Comparison of ENCODE assay signal across 27 cellular contexts in the genomic region with DNA sequence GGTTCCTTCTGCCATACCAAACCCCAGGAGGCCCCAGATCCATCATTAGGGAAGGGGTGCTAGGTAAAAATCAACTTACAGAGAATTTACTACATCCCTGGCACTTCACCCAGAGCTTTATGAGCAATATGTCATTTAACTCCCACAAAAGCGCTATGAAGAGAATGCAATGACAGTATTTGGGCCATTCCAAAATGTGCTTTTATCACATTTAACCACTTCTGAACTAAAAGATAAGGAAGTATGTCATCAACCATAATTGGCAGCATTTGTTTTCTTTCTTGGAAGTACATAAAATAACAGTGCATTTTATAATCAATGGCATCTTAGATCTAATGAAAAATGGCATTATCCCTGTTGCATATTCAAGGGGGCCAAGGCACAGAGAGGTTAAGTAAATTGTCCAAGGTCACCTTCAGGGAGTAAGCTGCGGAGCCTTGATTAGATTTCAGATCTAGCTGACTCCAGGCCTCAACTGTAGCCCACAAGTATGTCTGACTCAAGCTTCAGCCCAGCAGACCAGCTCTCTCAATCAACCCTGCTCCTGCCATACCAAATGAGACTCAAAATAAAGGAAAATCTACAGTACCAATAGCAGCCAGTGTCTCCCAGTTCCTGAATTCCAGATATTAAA. TPM values are rescaled to one million over a fixed set of nuclear protein-coding genes. Genes with fewer than 3 reads are reported as not detected.
A peak's percentile ranks its signal among the peaks of the same experiment; 100 is the strongest.
DNase-seq lines count a peak whose midpoint lies in the region; FAIRE-seq and TF ChIP-seq lines count a peak whose summit lies in the region.
"Had no signal": no experiment of that assay in that cellular context is flagged by ENCODE, and none has a peak within 500 bp of the region (broad histone marks: within the 10 kb centered on the region; RNA-seq: fewer than 3 reads in every experiment).

No MANE protein-coding gene starts in this region.

- DNase-seq in LHCN-M2 (ENCODE audit: low read depth) = peak; percentile 30
- peak; percentile 54 for DNase-seq in adipocyte (ENCODE audit: low read depth)
- peak; percentile 45 for DNase-seq in fibroblast of pulmonary artery (ENCODE audit: low read depth)
- DNase-seq in substantia nigra (lab: John Stamatoyannopoulos, UW) = no peak
- no peak for DNase-seq in urothelium cell line (ENCODE audit: low spot score)
- no peak for DNase-seq in NCI-H774 (lab: John Stamatoyannopoulos, UW)
- no peak for DNase-seq in uterus
- DNase-seq: activated CD4-positive, alpha-beta T cell treated with anti-CD3 and anti-CD28 coated beads for 4 hours; activated T-cell treated with anti-CD3 and anti-CD28 coated beads, Interleukin-2, amount 50 U/mL, for 4 hours; cortex of kidney; HCEC 1CT; heart left ventricle; left cardiac atrium; MM.1S; NCI-H1436; NCI-H524; NK-92 treated with Interleukin-12 subunit alpha and Interleukin-12 subunit beta, amount 100 ng/mL, for 24 hours; Peyer's patch; SJCRH30; stimulated activated CD4-positive, alpha-beta T cell treated with anti-CD3 and anti-CD28 coated beads, Interleukin-1b, Interleukin-23, amount 100 ng/mL, for 48 hours; T-helper 1 cell; testis had no signal

- no peak overlapping the region for H3K9ac ChIP-seq in adipocyte (ENCODE audit: low read length)

- intact Hi-C loops in uterus (cut with DNase I; ENCODE audit: low total_unique reads) = no loop called here

- H3K27me3 ChIP-seq in adipocyte (replicated peaks; ENCODE audit: control insufficient read depth, insufficient read depth, low read length) (no peaks in the 10 kb centered on the region), uterus (no peaks in the 10 kb centered on the region)
- H3K27me3 ChIP-seq: heart left ventricle, neutrophil, Peyer's patch, SJCRH30, testis had no signal

- H3K9me3 ChIP-seq in adipocyte (ENCODE audit: control insufficient read depth, low read length) (no peaks in the 10 kb centered on the region), uterus (no peaks in the 10 kb centered on the region)
- H3K9me3 ChIP-seq: heart left ventricle, neutrophil, Peyer's patch, SJCRH30, testis had no signal

- H3K4me1 ChIP-seq in adipocyte (ENCODE audit: control insufficient read depth, insufficient read depth, low read length) = no peaks in the 10 kb centered on the region
- H3K4me1 ChIP-seq in uterus = no peaks in the 10 kb centered on the region
- H3K4me1 ChIP-seq: Peyer's patch, SJCRH30, testis had no signal

- H3K4me3 ChIP-seq in adipocyte (ENCODE audit: low read length) = no peak overlapping the region
- H3K4me3 ChIP-seq in fibroblast of pulmonary artery (replicated peaks; ENCODE audit: low read depth, low read length) = no peak overlapping the region
- H3K4me3 ChIP-seq in uterus = no peak overlapping the region
- H3K4me3 ChIP-seq: heart left ventricle, Peyer's patch, SJCRH30, skin epidermis, testis had no signal

- H3K27ac ChIP-seq in substantia nigra (ENCODE audit: low read depth, low read length, poor library complexity, severe bottlenecking) (peak overlapping the region; percentile 26), uterus (no peak overlapping the region)
- H3K27ac ChIP-seq: C4-2B, heart left ventricle, Peyer's patch, SJCRH30, skin epidermis, testis had no signal

- no peak for TF ChIP-seq POLR2A in uterus (IDR thresholded peaks at IDR 0.05)

- no peak for FAIRE-seq in urothelium cell line (lab: Jason Lieb, UNC)
- FAIRE-seq: bronchial epithelial cell had no signal

- TF ChIP-seq CTCF in fibroblast of pulmonary artery (IDR thresholded peaks at IDR 0.05; ENCODE audit: low read length, missing control alignments) (no peak), uterus (IDR thresholded peaks at IDR 0.05) (no peak)

- H3K36me3 ChIP-seq in adipocyte (ENCODE audit: control insufficient read depth, insufficient read depth, low read length, severe bottlenecking) (no peaks in the 10 kb centered on the region), uterus (no peaks in the 10 kb centered on the region)
- H3K36me3 ChIP-seq: neutrophil, Peyer's patch had no signal

RNA-seq across cellular contexts. Expression of gene SH3TC2, which starts 16.5 kb away (rescaled TPM):
- total RNA-seq in LHCN-M2 (2014; rRNA removed) = 3.6 and 4.4 TPM in 2 replicates
- polyA plus RNA-seq in LHCN-M2 (2012) = 1.5 TPM
- total RNA-seq in uterus = 1 to 10 TPM in 3 of 4 donors, under 1 TPM in 1; 0.29 to 3.5 (median 2.1) TPM
- total RNA-seq: activated T-cell treated with anti-CD3 and anti-CD28 coated beads, Interleukin-2, amount 50 U/mL, for 4 hours had no signal
- polyA plus RNA-seq: IgD-negative memory B cell had no signal

Comparison
In these comparisons a context has a peak if more than half of its experiments do, and no peak if none do; other contexts are left out.
1. DNase-seq: peak in LHCN-M2 (single experiment), adipocyte (single experiment) and fibroblast of pulmonary artery (single experiment); none in substantia nigra (0 of 49), urothelium cell line (single experiment), NCI-H774 (single experiment) and uterus (0 of 2).